In genomic region chr2:209532321-209532720, GRCh38 we compare ENCODE assay signal across 8 cellular contexts.
"Had no signal": no experiment of that assay in that cellular context is flagged by ENCODE, and none has a peak within 500 bp of the region (broad histone marks: within the 10 kb centered on the region; RNA-seq: fewer than 3 reads in every experiment).

No MANE protein-coding gene starts in this region.

- H3K36me3 ChIP-seq: HAP-1 had no signal

- DNase-seq: GOT3, H7, HFFc6, IMR-90 had no signal

- H3K9me3 Mint-ChIP-seq: HFFc6 had no signal

- H3K4me3 Mint-ChIP-seq: HFFc6 had no signal

- H3K27ac ChIP-seq: HL-60 had no signal

- H3K9me3 ChIP-seq: HAP-1 had no signal

- H3K4me3 ChIP-seq: HAP-1, K562 had no signal

- H3K27ac Mint-ChIP-seq: HFFc6 had no signal

- ATAC-seq: HCT116, K562 had no signal

- H3K4me1 ChIP-seq: HAP-1 had no signal
